Comparison of ENCODE assay signal across 1 cellular context in genomic region chr16:55506083-55506482, GRCh38.
TF ChIP-seq lines count a peak whose summit lies in the region.

No MANE protein-coding gene starts in this region.

TF ChIP-seq in HepG2, 621 proteins besides CTCF, POLR2A, EP300 and RAD21 (continued from another document and continues in another):
- TF ChIP-seq ZNF597 (CRISPR knock-in tag; IDR thresholded peaks at IDR 0.05), result no peak
- TF ChIP-seq ZNF598 (CRISPR knock-in tag; IDR thresholded peaks at IDR 0.05; ENCODE audit: borderline replicate concordance), result no peak
- peak; percentile 75; the same call in 1 of the 2 replicates for TF ChIP-seq TFAP4 (IDR thresholded peaks at IDR 0.05; ENCODE audit: borderline replicate concordance, low read depth)
- TF ChIP-seq BATF2 (CRISPR knock-in tag; IDR thresholded peaks at IDR 0.05), result no peak
- no peak for TF ChIP-seq KLF16 (CRISPR knock-in tag; IDR thresholded peaks at IDR 0.05)
- no peak for TF ChIP-seq ZNF280B (CRISPR knock-in tag; IDR thresholded peaks at IDR 0.05; ENCODE audit: borderline replicate concordance)
- TF ChIP-seq TARDBP (CRISPR knock-in tag; IDR thresholded peaks at IDR 0.05), result 0 out of 2 replicates have a peak, but pooled peaks have one; percentile 56
- TF ChIP-seq SAP130 (CRISPR knock-in tag; IDR thresholded peaks at IDR 0.05; ENCODE audit: low read depth), result 0 out of 2 replicates have a peak, but pooled peaks have one; percentile 27
- TF ChIP-seq HOXD1 (CRISPR knock-in tag; IDR thresholded peaks at IDR 0.05), result no peak
- TF ChIP-seq SOX5 (CRISPR knock-in tag; IDR thresholded peaks at IDR 0.05; ENCODE audit: borderline replicate concordance), result peak; percentile 46; the same call in 1 of the 2 replicates
- TF ChIP-seq THAP11 (CRISPR knock-in tag; IDR thresholded peaks at IDR 0.05), result peak; percentile 21; the same call in 1 of the 2 replicates
- peak; percentile 41; the same call in 1 of the 2 replicates for TF ChIP-seq HMGXB3 (CRISPR knock-in tag; IDR thresholded peaks at IDR 0.05; ENCODE audit: borderline replicate concordance)
- TF ChIP-seq IRX3 (CRISPR knock-in tag; IDR thresholded peaks at IDR 0.05; ENCODE audit: borderline replicate concordance, low read depth), result no peak
- TF ChIP-seq HDAC1 (CRISPR knock-in tag; IDR thresholded peaks at IDR 0.05), result 0 out of 2 replicates have a peak, but pooled peaks have one; percentile 24
- no peak for TF ChIP-seq HOXA9 (CRISPR knock-in tag; IDR thresholded peaks at IDR 0.05; ENCODE audit: borderline replicate concordance)
- TF ChIP-seq NFAT5 (CRISPR knock-in tag; IDR thresholded peaks at IDR 0.05), result no peak
- TF ChIP-seq PATZ1 (CRISPR knock-in tag; IDR thresholded peaks at IDR 0.05), result peak; percentile 47; the same call in 1 of the 2 replicates
- no peak for TF ChIP-seq NFYC (CRISPR knock-in tag; IDR thresholded peaks at IDR 0.05)
- TF ChIP-seq MAX (IDR thresholded peaks at IDR 0.05), result no peak
- TF ChIP-seq ZNF674 (CRISPR knock-in tag; IDR thresholded peaks at IDR 0.05; ENCODE audit: low read depth), result no peak
- TF ChIP-seq ZBTB40 (IDR thresholded peaks at IDR 0.05), result no peak
- TF ChIP-seq ZBTB40 (CRISPR knock-in tag; IDR thresholded peaks at IDR 0.05), result 0 out of 2 replicates have a peak, but pooled peaks have one; percentile 28
- no peak for TF ChIP-seq ZNF737 (CRISPR knock-in tag; IDR thresholded peaks at IDR 0.05; ENCODE audit: borderline replicate concordance)
- TF ChIP-seq KAT8 (CRISPR knock-in tag; IDR thresholded peaks at IDR 0.05), result 0 out of 2 replicates have a peak, but pooled peaks have one; percentile 21
- no peak for TF ChIP-seq RFX3 (CRISPR knock-in tag; IDR thresholded peaks at IDR 0.05)
